23 cellular contexts compared by ENCODE assay signal in the genomic region with DNA sequence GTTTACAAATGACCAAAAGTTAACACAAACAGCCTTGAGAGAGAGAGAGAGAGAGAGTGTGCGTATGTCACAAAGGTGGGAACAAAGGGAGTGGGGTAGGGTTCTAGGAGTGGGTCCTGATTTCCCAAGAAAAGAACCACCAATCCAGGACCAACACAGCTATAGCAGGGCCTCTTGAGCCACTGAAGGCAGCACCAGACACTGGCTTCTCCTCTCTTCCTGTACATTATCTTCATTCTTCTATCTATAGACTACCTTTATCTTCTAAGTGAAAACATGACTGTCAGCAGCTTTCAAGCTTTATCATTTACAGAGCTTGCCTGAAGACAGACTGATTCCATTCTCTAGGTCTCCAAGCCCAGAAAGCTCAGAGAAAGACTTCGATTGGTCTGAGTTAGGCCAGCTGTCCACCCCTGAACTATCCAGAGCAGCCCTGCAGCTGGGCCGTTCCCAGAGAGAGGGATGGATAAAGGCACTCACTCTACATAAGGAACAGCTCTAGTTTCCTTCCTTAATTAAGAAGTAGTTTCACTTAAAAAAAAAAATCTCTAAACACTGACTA.
"Had no signal": no experiment of that assay in that cellular context is flagged by ENCODE, and none has a peak within 500 bp of the region (broad histone marks: within the 10 kb centered on the region; RNA-seq: fewer than 3 reads in every experiment).

No MANE protein-coding gene starts in this region.

- H3K4me1 ChIP-seq: SJSA1 had no signal

- FAIRE-seq: HepG2, RCC 7860 had no signal

- ATAC-seq: HepG2 had no signal

- H3K27ac ChIP-seq: KMS-11, SJSA1, SK-N-MC had no signal

- H3K9me3 ChIP-seq: SJSA1 had no signal

- H3K4me3 ChIP-seq: SJSA1, SK-N-MC had no signal

- DNase-seq: IMR-90, Kasumi-1, MM.1S, NCI-H1092 treated with DMSO at 0.1 percent for 48 hours, NCI-H1436, NCI-H187, NCI-H2029, NCI-H2081 treated with DMSO at 0.1 percent for 48 hours, NCI-H2171, NCI-H226, NCI-H446, NCI-H510A, NCI-H524 treated with DMSO at 0.1 percent for 48 hours, NCI-H69, NCI-H774, Right ventricle myocardium superior, RPMI8226, SIG-M5 had no signal

- H3K27me3 ChIP-seq: SJSA1 had no signal
